In the genomic region with DNA sequence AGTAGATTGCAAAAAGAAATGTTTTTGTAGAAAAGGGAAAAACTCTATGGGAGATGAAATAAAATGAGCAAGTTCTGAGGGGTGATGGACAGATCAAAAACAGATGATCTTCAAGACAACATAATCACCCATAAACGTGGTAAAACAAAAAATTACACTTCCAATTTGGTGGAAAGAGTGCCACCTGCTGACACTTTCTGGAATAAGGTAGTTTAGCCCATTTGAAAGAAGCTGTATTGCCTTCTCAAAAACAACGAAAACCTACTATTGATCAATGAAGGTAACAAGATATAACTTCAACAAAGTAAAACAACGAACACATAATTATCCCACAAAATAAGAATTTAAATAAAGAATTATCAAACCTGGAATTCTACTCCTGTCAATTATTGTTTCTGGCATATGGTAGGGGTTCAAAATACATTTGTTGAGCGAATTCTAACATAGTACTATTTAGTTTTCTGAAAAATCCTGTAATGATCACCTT, we compare ENCODE assay signal across 8 cellular contexts. TPM values are rescaled to one million over a fixed set of nuclear protein-coding genes. Genes with fewer than 3 reads are reported as not detected.
DNase-seq lines count a peak whose midpoint lies in the region; ATAC-seq, FAIRE-seq and TF ChIP-seq lines count a peak whose summit lies in the region.

No MANE protein-coding gene starts in this region.

- H3K79me2 ChIP-seq in OCI-LY3 (ENCODE audit: low read length): peaks cover 11% of the 10 kb centered on the region; the same call in 1 of the 2 replicates
- no peaks in the 10 kb centered on the region for H3K79me2 ChIP-seq in smooth muscle cell (ENCODE audit: low read depth)

- H3K4me3 ChIP-seq in OCI-LY3 (ENCODE audit: low read length): peak overlapping the region; percentile 35; the same call in 1 of the 2 replicates
- no peak overlapping the region for H3K4me3 ChIP-seq in smooth muscle cell

- no peak overlapping the region for H3K27ac Mint-ChIP-seq in activated T-helper 17 cell treated with anti-CD3 and anti-CD28 coated beads, Interleukin-2, amount 50 U/mL, for 72 hours

- no peaks in the 10 kb centered on the region for H3K27me3 Mint-ChIP-seq in activated T-helper 17 cell treated with anti-CD3 and anti-CD28 coated beads, Interleukin-2, amount 50 U/mL, for 72 hours

- peaks cover 36% of the 10 kb centered on the region for H3K4me1 ChIP-seq in OCI-LY3 (ENCODE audit: low read length)
- H3K4me1 ChIP-seq in smooth muscle cell (ENCODE audit: low read depth): peaks cover 3% of the 10 kb centered on the region

- H3K36me3 ChIP-seq in OCI-LY3 (replicated peaks; ENCODE audit: low read depth, low read length) (peaks cover 15% of the 10 kb centered on the region), smooth muscle cell (ENCODE audit: low read depth) (no peaks in the 10 kb centered on the region)

- TF ChIP-seq CTCF in OCI-LY3 (IDR thresholded peaks at IDR 0.05; ENCODE audit: low read depth, low read length): peak; percentile 79
- peak; percentile 61 for TF ChIP-seq CTCF in smooth muscle cell (IDR thresholded peaks at IDR 0.05; ENCODE audit: borderline replicate concordance, insufficient read depth, poor library complexity, severe bottlenecking)

- peaks cover 17% of the 10 kb centered on the region for H3K36me3 Mint-ChIP-seq in activated T-helper 17 cell treated with anti-CD3 and anti-CD28 coated beads, Interleukin-2, amount 50 U/mL, for 72 hours (ENCODE audit: low read depth)

- peak; percentile 47 for DNase-seq in COR-L47 (lab: John Stamatoyannopoulos, UW)
- DNase-seq in HCEC 1CT: peak; percentile 30
- peak; percentile 26 to 32 for DNase-seq in frontal cortex (ENCODE audit: low spot score in 2 of 2)
- DNase-seq in smooth muscle cell (lab: John Stamatoyannopoulos, UW; ENCODE audit: unreplicated experiment): no peak
- no peak for DNase-seq in 8988T

- H2AFZ ChIP-seq in OCI-LY3 (ENCODE audit: low read depth, low read length) (no peak overlapping the region), smooth muscle cell (ENCODE audit: low read depth) (no peak overlapping the region)

- H3K27ac ChIP-seq in OCI-LY3 (ENCODE audit: low read length) (no peak overlapping the region), smooth muscle cell (ENCODE audit: low read depth) (no peak overlapping the region)

- no peak for ATAC-seq in activated T-helper 17 cell treated with anti-CD3 and anti-CD28 coated beads, Interleukin-2, amount 50 U/mL, for 72 hours (replicated peaks)
- ATAC-seq in HG02588 (IDR thresholded peaks at IDR 0.05; ENCODE audit: unreplicated experiment): no peak

- H4K20me1 ChIP-seq in OCI-LY3 (ENCODE audit: insufficient read depth, low read length): peaks cover 7% of the 10 kb centered on the region; the same call in 1 of the 2 replicates
- H4K20me1 ChIP-seq in smooth muscle cell (ENCODE audit: low read depth): no peaks in the 10 kb centered on the region

- H3K4me2 ChIP-seq in OCI-LY3 (ENCODE audit: low read length) (peak overlapping the region; percentile 52), smooth muscle cell (no peak overlapping the region)

- H3K9ac ChIP-seq in OCI-LY3 (ENCODE audit: low read length) (0 out of 2 replicates have a peak overlapping the region, but pooled peaks have one; percentile 7), smooth muscle cell (ENCODE audit: low read depth) (no peak overlapping the region)

- peak overlapping the region; percentile 52 for H3K4me3 Mint-ChIP-seq in activated T-helper 17 cell treated with anti-CD3 and anti-CD28 coated beads, Interleukin-2, amount 50 U/mL, for 72 hours

- 37% methylated on average over 4 of the region's 4 CpGs for WGBS in smooth muscle cell (ENCODE audit: low lambda C conversion rate)

- H3F3A ChIP-seq in smooth muscle cell (ENCODE audit: low read depth): no peaks in the 10 kb centered on the region

- FAIRE-seq in frontal cortex (lab: Jason Lieb, UNC): no peak

- H3K27me3 ChIP-seq in OCI-LY3 (ENCODE audit: low read depth, low read length) (no peaks in the 10 kb centered on the region), smooth muscle cell (ENCODE audit: low read depth) (no peaks in the 10 kb centered on the region)

- peaks cover 26% of the 10 kb centered on the region for H3K4me1 Mint-ChIP-seq in activated T-helper 17 cell treated with anti-CD3 and anti-CD28 coated beads, Interleukin-2, amount 50 U/mL, for 72 hours

- H3K9me3 ChIP-seq in OCI-LY3 (ENCODE audit: insufficient read depth, low read length) (no peaks in the 10 kb centered on the region), smooth muscle cell (replicated peaks; ENCODE audit: low read depth) (no peaks in the 10 kb centered on the region)

- H3K9me3 Mint-ChIP-seq in activated T-helper 17 cell treated with anti-CD3 and anti-CD28 coated beads, Interleukin-2, amount 50 U/mL, for 72 hours: no peaks in the 10 kb centered on the region

RNA-seq across cellular contexts. Expression of gene COQ2, which starts 2.5 kb away (rescaled TPM):
- 10 to 100 TPM in 1 of 2 donors, 1 to 10 TPM in 1; 7.5 to 12.7 TPM for total RNA-seq in activated T-helper 17 cell treated with anti-CD3 and anti-CD28 coated beads, Interleukin-2, amount 50 U/mL, for 72 hours
- total RNA-seq in frontal cortex: 14.7 TPM
- total RNA-seq in smooth muscle cell: 5.7 and 7.3 TPM in 2 replicates
- 8.1 and 11.5 TPM in 2 replicates for polyA plus RNA-seq in smooth muscle cell

RNA-seq across cellular contexts. Expression of gene HPSE, which starts 52.6 kb away (rescaled TPM):
- 10 to 100 TPM; 12.3 to 13.7 TPM for total RNA-seq in activated T-helper 17 cell treated with anti-CD3 and anti-CD28 coated beads, Interleukin-2, amount 50 U/mL, for 72 hours
- 0.82 TPM for total RNA-seq in frontal cortex
- total RNA-seq in smooth muscle cell: 0.22 and 1.3 TPM in 2 replicates
- polyA plus RNA-seq in smooth muscle cell: 0.50 TPM in 1 of 2 replicates, not detected in the other

Comparison
In these comparisons a context has a peak if more than half of its experiments do, and no peak if none do; other contexts are left out.
1. DNase-seq: peak in COR-L47 (single experiment), HCEC 1CT (single experiment) and frontal cortex (2 of 2); none in smooth muscle cell (single experiment) and 8988T (single experiment).